14 cellular contexts compared by ENCODE assay signal in genomic region chr12:104360157-104360556, GRCh38. TPM values are rescaled to one million over a fixed set of nuclear protein-coding genes. Genes with fewer than 3 reads are reported as not detected.
DNase-seq lines count a peak whose midpoint lies in the region; ATAC-seq and TF ChIP-seq lines count a peak whose summit lies in the region.
"Had no signal": no experiment of that assay in that cellular context is flagged by ENCODE, and none has a peak within 500 bp of the region (broad histone marks: within the 10 kb centered on the region; RNA-seq: fewer than 3 reads in every experiment).

No MANE protein-coding gene starts in this region.

- 95 to 97% methylated on average over 3 of the region's 3 CpGs for WGBS in sigmoid colon, 2 donors
- 90 to 99% (median 92%) methylated on average over 3 of the region's 3 CpGs for WGBS in spleen, 5 donors

- CTCF ChIA-PET in activated CD4-positive, alpha-beta memory T cell treated with anti-CD3 and anti-CD28 coated beads for 36 hours (lab: Charles Lee): interaction anchor here (0.6 to 2.5 kb wide), 5 partner anchors 22 to 686 kb away, joined by 4 to 14 read pairs (median 6); no protein-coding TSS in a partner anchor

- no peak for TF ChIP-seq CTCF in choroid plexus epithelial cell (conservative IDR thresholded peaks at IDR 0.05; ENCODE audit: low read depth, low read length)
- no peak for TF ChIP-seq CTCF in sigmoid colon (IDR thresholded peaks at IDR 0.05)
- no peak for TF ChIP-seq CTCF in spleen (IDR thresholded peaks at IDR 0.05 in 8 of 11, conservative IDR thresholded peaks at IDR 0.05 in 3 of 11)

- no peak overlapping the region for H3K4me3 Mint-ChIP-seq in activated CD4-positive, alpha-beta memory T cell treated with anti-CD3 and anti-CD28 coated beads for 36 hours
- H3K4me3 Mint-ChIP-seq: B cell; CD4-positive, alpha-beta memory T cell had no signal

- POLR2A ChIA-PET in activated CD4-positive, alpha-beta memory T cell treated with anti-CD3 and anti-CD28 coated beads for 36 hours (lab: Charles Lee): no interaction called here

- peaks cover 0 to 3% (median 0%) of the 10 kb centered on the region in 4 donors for H3K36me3 ChIP-seq in sigmoid colon
- peaks cover 0 to under 1% (median 0%) of the 10 kb centered on the region in 6 donors for H3K36me3 ChIP-seq in spleen

- peaks cover 0 to 4% (median 0%) of the 10 kb centered on the region in 4 donors for H3K9me3 ChIP-seq in sigmoid colon
- H3K9me3 ChIP-seq in spleen: peaks cover 0 to 7% (median 0%) of the 10 kb centered on the region in 8 donors

- H3K27ac ChIP-seq in sigmoid colon (no peak overlapping the region), spleen (no peak overlapping the region)
- H3K27ac ChIP-seq: SK-N-MC had no signal

- H3K4me1 Mint-ChIP-seq in activated CD4-positive, alpha-beta memory T cell treated with anti-CD3 and anti-CD28 coated beads for 36 hours (ENCODE audit: low read depth): peaks cover 2% of the 10 kb centered on the region
- H3K4me1 Mint-ChIP-seq: B cell had no signal

- H3K27me3 Mint-ChIP-seq in activated CD4-positive, alpha-beta memory T cell treated with anti-CD3 and anti-CD28 coated beads for 36 hours: no peaks in the 10 kb centered on the region
- H3K27me3 Mint-ChIP-seq: B cell; CD4-positive, alpha-beta memory T cell had no signal

- H3K27ac Mint-ChIP-seq in activated CD4-positive, alpha-beta memory T cell treated with anti-CD3 and anti-CD28 coated beads for 36 hours: no peak overlapping the region
- H3K27ac Mint-ChIP-seq: B cell; CD4-positive, alpha-beta memory T cell had no signal

- H3K4me3 ChIP-seq in choroid plexus epithelial cell (ENCODE audit: low read depth, low read length) (no peak overlapping the region), sigmoid colon (no peak overlapping the region), spleen (no peak overlapping the region)
- H3K4me3 ChIP-seq: SK-N-MC had no signal

- H3K27me3 ChIP-seq in sigmoid colon: no peaks in the 10 kb centered on the region
- no peaks in the 10 kb centered on the region for H3K27me3 ChIP-seq in spleen (replicated peaks in 1 of 7)

- no peak for TF ChIP-seq EP300 in sigmoid colon (IDR thresholded peaks at IDR 0.05)

- peak; percentile 59 for DNase-seq in ELR (ENCODE audit: low read depth)
- DNase-seq in RKO (ENCODE audit: low spot score): peak; percentile 76
- DNase-seq in choroid plexus epithelial cell (ENCODE audit: low read depth): peak; percentile 53
- peak; percentile 48 for DNase-seq in sigmoid colon
- DNase-seq in spleen: no peak
- no peak for DNase-seq in activated CD4-positive, alpha-beta memory T cell treated with anti-CD3 and anti-CD28 coated beads for 36 hours
- DNase-seq: CD4-positive, alpha-beta memory T cell; DMS79 treated with DMSO at 0.1 percent for 48 hours; Kasumi-1; NCI-H2227 treated with DMSO at 0.1 percent for 48 hours; NCI-H526 treated with DMSO at 0.1 percent for 48 hours had no signal

- TF ChIP-seq POLR2A in sigmoid colon (IDR thresholded peaks at IDR 0.05) (no peak), spleen (IDR thresholded peaks at IDR 0.05) (no peak)

- no peaks in the 10 kb centered on the region for H3K9me3 Mint-ChIP-seq in activated CD4-positive, alpha-beta memory T cell treated with anti-CD3 and anti-CD28 coated beads for 36 hours
- H3K9me3 Mint-ChIP-seq: CD4-positive, alpha-beta memory T cell had no signal

- H3K4me1 ChIP-seq in sigmoid colon (peaks cover 0 to 10% (median 2%) of the 10 kb centered on the region in 4 donors), spleen (peaks cover 0 to 14% (median 0%) of the 10 kb centered on the region in 6 donors)

- ATAC-seq in HG02973 (IDR thresholded peaks at IDR 0.05; ENCODE audit: unreplicated experiment): no peak

- no peaks in the 10 kb centered on the region for H3K36me3 Mint-ChIP-seq in activated CD4-positive, alpha-beta memory T cell treated with anti-CD3 and anti-CD28 coated beads for 36 hours
- H3K36me3 Mint-ChIP-seq: CD4-positive, alpha-beta memory T cell had no signal

- intact Hi-C loops in sigmoid colon (cut with DNase I): no loop called here
- intact Hi-C loops in spleen (cut with DNase I; ENCODE audit: low total_unique reads): no loop called here
- intact Hi-C loops in activated CD4-positive, alpha-beta memory T cell treated with anti-CD3 and anti-CD28 coated beads for 36 hours (cut with micrococcal nuclease): no loop called here

RNA-seq across cellular contexts. Expression of gene EID3, which starts 56.6 kb away (rescaled TPM):
- total RNA-seq in sigmoid colon (10 to 100 TPM in 2 of 4 donors, 1 to 10 TPM in 2; 4.6 to 21.9 (median 13.5) TPM), spleen (10 to 100 TPM in 2 of 7 donors, 1 to 10 TPM in 5; 4.4 to 20.8 (median 7.4) TPM)
- polyA plus RNA-seq in sigmoid colon (1 to 10 TPM in 2 of 3 donors, under 1 TPM in 1; 0.46 to 2.5 (median 1.2) TPM), spleen (1 to 10 TPM; 2.4 to 4.2 (median 3.5) TPM)
- total RNA-seq in activated CD4-positive, alpha-beta memory T cell treated with anti-CD3 and anti-CD28 coated beads for 36 hours: 1 to 10 TPM; 4.7 TPM

Comparison
In these comparisons a context has a peak if more than half of its experiments do, and no peak if none do; other contexts are left out.
1. DNase-seq: peak in ELR (single experiment), RKO (single experiment), choroid plexus epithelial cell (single experiment) and sigmoid colon (single experiment); none in spleen (single experiment) and activated CD4-positive, alpha-beta memory T cell treated with anti-CD3 and anti-CD28 coated beads for 36 hours (single experiment).